13 cellular contexts compared by ENCODE assay signal in genomic region chr7:93014410-93014809, GRCh38.
DNase-seq lines count a peak whose midpoint lies in the region; ATAC-seq, FAIRE-seq and TF ChIP-seq lines count a peak whose summit lies in the region.
"Had no signal": no experiment of that assay in that cellular context is flagged by ENCODE, and none has a peak within 500 bp of the region (broad histone marks: within the 10 kb centered on the region; RNA-seq: fewer than 3 reads in every experiment).

No MANE protein-coding gene starts in this region.

- no peaks in the 10 kb centered on the region for H3K9me3 Mint-ChIP-seq in naive thymus-derived CD8-positive, alpha-beta T cell
- H3K9me3 Mint-ChIP-seq: activated naive CD4-positive, alpha-beta T cell treated with anti-CD3 and anti-CD28 coated beads for 36 hours; neural progenitor cell had no signal

- ATAC-seq in heart left ventricle = peak in 2 of 4 donors; percentile 36 to 74
- no peak for ATAC-seq in Right ventricle myocardium inferior
- ATAC-seq in K562 = peak; percentile 16
- peak; percentile 77 for ATAC-seq in mucosa of descending colon
- ATAC-seq in HG03460 (IDR thresholded peaks at IDR 0.05; ENCODE audit: unreplicated experiment) = no peak
- no peak for ATAC-seq in naive thymus-derived CD8-positive, alpha-beta T cell
- ATAC-seq in GM19035 (IDR thresholded peaks at IDR 0.05; ENCODE audit: unreplicated experiment) = no peak

- TF ChIP-seq RAD21 in K562 (CRISPR knock-in tag; conservative IDR thresholded peaks at IDR 0.05 in 1 of 2, IDR thresholded peaks at IDR 0.05 in 1 of 2) = no peak

- CTCF ChIA-PET in K562 (lab: Yijun Ruan, JAX; ENCODE audit: low intra/inter-chr PET ratio) = interaction anchor here (0.7 kb wide), 1 partner anchor 12 kb away, joined by 3 read pairs; no protein-coding TSS in a partner anchor

- no TSS peak for BruUV-seq in K562 (replicated peaks; lab: Mats Ljungman, UMichigan)

- no peak overlapping the region for H3K4me3 ChIP-seq in heart left ventricle
- H3K4me3 ChIP-seq in K562 = no peak overlapping the region
- H3K4me3 ChIP-seq in mucosa of descending colon = no peak overlapping the region
- H3K4me3 ChIP-seq in vagina = no peak overlapping the region
- H3K4me3 ChIP-seq: neural progenitor cell had no signal

- H3K4me3 Mint-ChIP-seq in naive thymus-derived CD8-positive, alpha-beta T cell = no peak overlapping the region
- H3K4me3 Mint-ChIP-seq: activated naive CD4-positive, alpha-beta T cell treated with anti-CD3 and anti-CD28 coated beads for 36 hours; neural progenitor cell had no signal

- peaks cover 0 to 2% (median 0%) of the 10 kb centered on the region in 5 donors for H3K27me3 Mint-ChIP-seq in naive thymus-derived CD8-positive, alpha-beta T cell

- POLR2A ChIA-PET in K562 (lab: Yijun Ruan, JAX) = interaction anchor here (0.8 to 1.4 kb wide), 2 partner anchors 9 to 12 kb away, joined by 3 to 4 read pairs; no protein-coding TSS in a partner anchor
- POLR2A ChIA-PET in naive thymus-derived CD8-positive, alpha-beta T cell (lab: Charles Lee) = no interaction called here

- TF ChIP-seq POLR2A in heart left ventricle (IDR thresholded peaks at IDR 0.05) = no peak
- no peak for TF ChIP-seq POLR2A in K562 (conservative IDR thresholded peaks at IDR 0.05)
- no peak for TF ChIP-seq POLR2A in vagina (IDR thresholded peaks at IDR 0.05)

- TF ChIP-seq CTCF in heart left ventricle (IDR thresholded peaks at IDR 0.05) (no peak), K562 (IDR thresholded peaks at IDR 0.05 in 2 of 3, conservative IDR thresholded peaks at IDR 0.05 in 1 of 3; ENCODE audit: insufficient read depth in 2 of 3, low read depth in 1 of 3, low read length in 3 of 3) (no peak), mucosa of descending colon (IDR thresholded peaks at IDR 0.05) (no peak), vagina (IDR thresholded peaks at IDR 0.05) (no peak)

- 22 to 59% (median 38%) methylated on average over 1 of the region's 1 CpG for WGBS in heart left ventricle, 4 donors
- WGBS in K562 (ENCODE audit: insufficient coverage, low coverage, missing lambda C conversion rate) = 0% methylated on average over 1 of the region's 1 CpG

- peaks cover 0 to 31% (median 16%) of the 10 kb centered on the region in 12 donors for H3K4me1 ChIP-seq in heart left ventricle
- H3K4me1 ChIP-seq in K562 (replicated peaks in 1 of 2; ENCODE audit: control insufficient read depth in 2 of 2, insufficient read depth in 2 of 2, low read length in 2 of 2) = peaks cover 8 to 35% of the 10 kb centered on the region in 2 experiments; a peak in 4 of 5 replicates
- peaks cover 32% of the 10 kb centered on the region for H3K4me1 ChIP-seq in mucosa of descending colon (ENCODE audit: low read depth)
- peaks cover 34% of the 10 kb centered on the region for H3K4me1 ChIP-seq in vagina

- peaks cover 3 to 23% (median 19%) of the 10 kb centered on the region in 4 donors for H3K4me1 Mint-ChIP-seq in naive thymus-derived CD8-positive, alpha-beta T cell

- no peak for TF ChIP-seq EP300 in K562 (IDR thresholded peaks at IDR 0.05; ENCODE audit: low read length)

- H3K4me2 ChIP-seq in K562 (ENCODE audit: insufficient read depth, low read length) = no peak overlapping the region
- H3K4me2 ChIP-seq: neural progenitor cell had no signal

- H3K9me3 ChIP-seq in heart left ventricle (no peaks in the 10 kb centered on the region), K562 (replicated peaks; ENCODE audit: control insufficient read depth, insufficient read depth, low read depth, low read length) (no peaks in the 10 kb centered on the region), mucosa of descending colon (no peaks in the 10 kb centered on the region), vagina (no peaks in the 10 kb centered on the region)

- H3K9me1 ChIP-seq in K562 (ENCODE audit: control insufficient read depth, insufficient read depth, low read length) = no peaks in the 10 kb centered on the region

- peak overlapping the region; percentile 78 for H2AFZ ChIP-seq in K562 (ENCODE audit: low read depth, low read length)
- H2AFZ ChIP-seq: neural progenitor cell had no signal

- H3K27me3 ChIP-seq in heart left ventricle (no peaks in the 10 kb centered on the region), K562 (ENCODE audit: control insufficient read depth in 2 of 2, insufficient read depth in 2 of 2, low read length in 2 of 2) (no peaks in the 10 kb centered on the region), vagina (no peaks in the 10 kb centered on the region)
- H3K27me3 ChIP-seq: neural progenitor cell had no signal

- DNase-seq in heart left ventricle (no peak), Right ventricle myocardium inferior (ENCODE audit: missing footprints) (no peak), K562 (ENCODE audit: extremely low read depth in 1 of 4, low spot score in 3 of 4) (no peak), mucosa of descending colon (peak in 1 of 3 donors; percentile 67), vagina (ENCODE audit: extremely low spot score in 2 of 2) (no peak)
- DNase-seq in naive thymus-derived CD8-positive, alpha-beta T cell = no peak
- DNase-seq: activated naive CD4-positive, alpha-beta T cell treated with anti-CD3 and anti-CD28 coated beads for 36 hours; cerebellar nuclear complex; NCI-H1048; stimulated activated CD4-positive, alpha-beta T cell treated with anti-CD3 and anti-CD28 coated beads, Interleukin-15, amount 100 ng/mL, for 24 hours had no signal

- no peaks in the 10 kb centered on the region for H3K36me3 ChIP-seq in heart left ventricle
- H3K36me3 ChIP-seq in K562 (ENCODE audit: control insufficient read depth, insufficient read depth, low read length) = no peaks in the 10 kb centered on the region
- H3K36me3 ChIP-seq in mucosa of descending colon (ENCODE audit: low read depth) = no peaks in the 10 kb centered on the region
- no peaks in the 10 kb centered on the region for H3K36me3 ChIP-seq in vagina
- H3K36me3 ChIP-seq: neural progenitor cell had no signal

- no peaks in the 10 kb centered on the region for H3K36me3 Mint-ChIP-seq in naive thymus-derived CD8-positive, alpha-beta T cell
- H3K36me3 Mint-ChIP-seq: neural progenitor cell had no signal

- peak; percentile 15 for FAIRE-seq in K562 (lab: Jason Lieb, UNC)

- no peak overlapping the region for H3K27ac Mint-ChIP-seq in naive thymus-derived CD8-positive, alpha-beta T cell
- H3K27ac Mint-ChIP-seq: activated naive CD4-positive, alpha-beta T cell treated with anti-CD3 and anti-CD28 coated beads for 36 hours had no signal

- H4K20me1 ChIP-seq in K562 (replicated peaks; ENCODE audit: control insufficient read depth, insufficient read depth, low read length) = no peaks in the 10 kb centered on the region

- H3K79me2 ChIP-seq in K562 (ENCODE audit: control insufficient read depth, insufficient read depth, low read length) = no peaks in the 10 kb centered on the region

- H3K27ac ChIP-seq in heart left ventricle (peak overlapping the region in 7 of 12 donors; percentile 6 to 55 (median 32)), K562 (ENCODE audit: extremely low read depth, low read depth, low read length) (0 out of 3 replicates have a peak overlapping the region, but pooled peaks have one; percentile 4), vagina (peak overlapping the region; percentile 23)
- H3K27ac ChIP-seq: neural progenitor cell had no signal

- in situ Hi-C loops in K562 (cut with MboI) = no loop called here

- no peak overlapping the region for H3K9ac ChIP-seq in K562 (ENCODE audit: insufficient read depth in 1 of 2, low read depth in 2 of 2, low read length in 2 of 2)
- H3K9ac ChIP-seq: neural progenitor cell had no signal

- intact Hi-C loops in heart left ventricle (cut with DNase I) (no loop called here), Right ventricle myocardium inferior (cut with DNase I) (no loop called here), K562 (cut with micrococcal nuclease) (no loop called here), mucosa of descending colon (cut with DNase I, micrococcal nuclease) (no loop called here), vagina (cut with DNase I) (loop anchor here (5.0 kb wide), 1 partner anchor 222 kb away; no protein-coding TSS in a partner anchor)

TF ChIP-seq in K562, 482 proteins besides CTCF, POLR2A, EP300 and RAD21 (continues in another document):
- TF ChIP-seq SLC30A9 (CRISPR knock-in tag; IDR thresholded peaks at IDR 0.05) (no peak), ZNF431 (CRISPR knock-in tag; IDR thresholded peaks at IDR 0.05) (no peak), ETV6 (IDR thresholded peaks at IDR 0.05; ENCODE audit: borderline replicate concordance in 1 of 2, low read depth in 2 of 2, low read length in 1 of 2) (0 out of 4 replicates have a peak, but pooled peaks of 1 of the 2 experiments have one; percentile 42), ETV6 (CRISPR knock-in tag; IDR thresholded peaks at IDR 0.05; ENCODE audit: borderline replicate concordance) (no peak), GMEB1 (CRISPR knock-in tag; IDR thresholded peaks at IDR 0.05) (no peak), TOE1 (IDR thresholded peaks at IDR 0.05; ENCODE audit: borderline replicate concordance) (no peak), TOE1 (CRISPR knock-in tag; IDR thresholded peaks at IDR 0.05; ENCODE audit: borderline replicate concordance, low read depth) (no peak), CHD1 (IDR thresholded peaks at IDR 0.05; ENCODE audit: low read length) (no peak)

Comparison
In these comparisons a context has a peak if more than half of its experiments do, and no peak if none do; other contexts are left out.
1. ATAC-seq: peak in K562 (single experiment) and mucosa of descending colon (single experiment); none in Right ventricle myocardium inferior (single experiment), HG03460 (single experiment), naive thymus-derived CD8-positive, alpha-beta T cell (0 of 2) and GM19035 (single experiment).
2. Peak in every context shown above with its lines, with median percentiles within 50 percentile points of each other: H3K27ac ChIP-seq.